In the genomic region with DNA sequence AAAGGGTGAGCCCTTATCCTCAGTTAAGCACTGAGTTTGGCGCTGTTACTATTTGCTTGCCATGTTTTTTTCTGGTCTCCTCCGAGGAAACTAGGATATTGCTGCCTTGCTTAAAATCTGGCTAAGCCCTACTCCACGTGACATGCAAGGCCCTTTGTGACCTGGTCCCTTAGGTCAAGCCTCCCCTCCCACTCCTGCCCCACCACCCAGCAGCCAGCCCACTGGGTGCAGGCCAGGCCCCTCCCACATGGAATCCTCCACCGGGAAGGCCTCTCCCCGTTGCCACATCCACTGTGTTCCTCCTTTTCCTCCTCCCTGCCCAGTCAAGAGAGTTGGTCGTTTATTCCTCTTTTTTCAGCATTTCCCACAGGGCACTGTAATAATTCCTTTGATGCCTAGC, we compare ENCODE assay signal across 35 cellular contexts. TPM values are rescaled to one million over a fixed set of nuclear protein-coding genes. Genes with fewer than 3 reads are reported as not detected.
A peak's percentile ranks its signal among the peaks of the same experiment; 100 is the strongest.
DNase-seq lines count a peak whose midpoint lies in the region; ATAC-seq, FAIRE-seq and TF ChIP-seq lines count a peak whose summit lies in the region.
"Had no signal": no experiment of that assay in that cellular context is flagged by ENCODE, and none has a peak within 500 bp of the region (broad histone marks: within the 10 kb centered on the region; RNA-seq: fewer than 3 reads in every experiment).

No MANE protein-coding gene starts in this region.

- POLR2A ChIA-PET in GM12878 (lab: Charles Lee) (interaction anchor here (0.6 to 1.2 kb wide), 3 partner anchors 18 to 112 kb away, joined by 3 to 4 read pairs (median 3); a partner anchor contains a TSS), MCF 10A (lab: Yijun Ruan, JAX) (interaction anchor here (0.6 to 3.0 kb wide), 5 partner anchors 15 to 103 kb away, joined by 3 to 11 read pairs (median 4); a partner anchor contains a TSS)

- no peaks in the 10 kb centered on the region for H4K20me1 ChIP-seq in GM12878 (ENCODE audit: control insufficient read depth, insufficient read depth)

- SMC1A ChIA-PET in GM12878 (lab: Charles Lee; ENCODE audit: uncharacterized antibody, unreplicated experiment), result interaction anchor here (0.9 kb wide), 1 partner anchor 103 kb away, joined by 3 read pairs; no protein-coding TSS in a partner anchor

- no peak overlapping the region for H2AFZ ChIP-seq in GM12878 (ENCODE audit: control insufficient read depth, low read depth, low read length)

- WGBS in GM12878 (ENCODE audit: insufficient coverage, insufficient replicate concordance, low lambda C conversion rate, missing lambda C conversion rate), result 70% methylated on average over 6 of the region's 6 CpGs
- WGBS in right cardiac atrium, result 45% methylated on average over 6 of the region's 6 CpGs
- WGBS in psoas muscle, 3 donors, result 22 to 28% (median 24%) methylated on average over 6 of the region's 6 CpGs

- TF ChIP-seq CTCF in D721Med (IDR thresholded peaks at IDR 0.05; ENCODE audit: insufficient read depth, missing control alignments), result no peak
- no peak for TF ChIP-seq CTCF in GM12878 (IDR thresholded peaks at IDR 0.05 in 2 of 3, conservative IDR thresholded peaks at IDR 0.05 in 1 of 3; ENCODE audit: control insufficient read depth in 2 of 3, extremely low read depth in 1 of 3, insufficient read depth in 1 of 3, low read depth in 3 of 3, low read length in 3 of 3)
- TF ChIP-seq CTCF in psoas muscle (IDR thresholded peaks at IDR 0.05), result no peak
- no peak for TF ChIP-seq CTCF in MCF 10A (IDR thresholded peaks at IDR 0.05; ENCODE audit: unreplicated experiment)

- no peaks in the 10 kb centered on the region for H3K9me3 Mint-ChIP-seq in MCF 10A (ENCODE audit: unreplicated experiment)
- H3K9me3 Mint-ChIP-seq: activated naive CD4-positive, alpha-beta T cell treated with anti-CD3 and anti-CD28 coated beads, Interleukin-2, amount 10 ng/mL, durations not matched to agents 7 days and 5 days; activated T-cell treated with anti-CD3 and anti-CD28 coated beads, Interleukin-2, amount 50 U/mL, for 4 hours; natural killer cell treated with Interleukin-12 subunit alpha and Interleukin-12 subunit beta and Interleukin-15 and Interleukin-18, amount 100 ng/mL, for 72 hours had no signal

- in situ Hi-C loops in GM12878 (cut with MboI), result no loop called here

- H3K36me3 ChIP-seq in GM12878 (ENCODE audit: control insufficient read depth in 2 of 2, insufficient read depth in 2 of 2, low read length in 1 of 2), result peaks cover 33 to 43% of the 10 kb centered on the region in 2 experiments
- peaks cover 20 to 68% of the 10 kb centered on the region in 2 donors for H3K36me3 ChIP-seq in psoas muscle (ENCODE audit: insufficient read depth in 1 of 2, low read depth in 1 of 2)

- H3K27ac ChIP-seq in GM12878 (ENCODE audit: control insufficient read depth, insufficient read depth) (no peak overlapping the region), right cardiac atrium (ENCODE audit: low read length) (peak overlapping the region; percentile 7), psoas muscle (no peak overlapping the region)
- H3K27ac ChIP-seq: ascending aorta, BLaER1, HL-60, upper lobe of left lung had no signal

- no peak overlapping the region for H3K4me3 Mint-ChIP-seq in MCF 10A (ENCODE audit: unreplicated experiment)
- H3K4me3 Mint-ChIP-seq: activated naive CD4-positive, alpha-beta T cell treated with anti-CD3 and anti-CD28 coated beads, Interleukin-2, amount 10 ng/mL, durations not matched to agents 7 days and 5 days; activated T-cell treated with anti-CD3 and anti-CD28 coated beads, Interleukin-2, amount 50 U/mL, for 4 hours; natural killer cell treated with Interleukin-12 subunit alpha and Interleukin-12 subunit beta and Interleukin-15 and Interleukin-18, amount 100 ng/mL, for 72 hours had no signal

- peaks cover 13% of the 10 kb centered on the region for H3K4me1 Mint-ChIP-seq in MCF 10A (ENCODE audit: insufficient read depth, unreplicated experiment)
- H3K4me1 Mint-ChIP-seq: activated naive CD4-positive, alpha-beta T cell treated with anti-CD3 and anti-CD28 coated beads, Interleukin-2, amount 10 ng/mL, durations not matched to agents 7 days and 5 days had no signal

- no peak for TF ChIP-seq EP300 in GM12878 (IDR thresholded peaks at IDR 0.05; ENCODE audit: borderline replicate concordance in 1 of 2, control insufficient read depth in 1 of 2, low read depth in 2 of 2, low read length in 2 of 2)

- no peaks in the 10 kb centered on the region for H3K79me2 ChIP-seq in GM12878 (ENCODE audit: control insufficient read depth, insufficient read depth, low read length)

- no peak for ATAC-seq in GM12878
- ATAC-seq in right cardiac atrium, result peak; percentile 63 to 77
- ATAC-seq in psoas muscle, result peak; percentile 32 to 66 (median 54)
- no peak for ATAC-seq in HG02938 (IDR thresholded peaks at IDR 0.05; ENCODE audit: unreplicated experiment)
- ATAC-seq: activated T-cell treated with anti-CD3 and anti-CD28 coated beads, Interleukin-2, amount 50 U/mL, for 4 hours; HCT116; left colon; natural killer cell treated with Interleukin-12 subunit alpha and Interleukin-12 subunit beta and Interleukin-15 and Interleukin-18, amount 100 ng/mL, for 72 hours had no signal

- H3K4me2 ChIP-seq in GM12878 (ENCODE audit: control insufficient read depth, insufficient read depth), result no peak overlapping the region
- H3K4me2 ChIP-seq: BLaER1 had no signal

- intact Hi-C loops in GM12878 (cut with micrococcal nuclease; ENCODE audit: unreplicated experiment), result no loop called here
- intact Hi-C loops in right cardiac atrium (cut with DNase I), result no loop called here
- intact Hi-C loops in psoas muscle (cut with DNase I), result no loop called here
- intact Hi-C loops in MCF 10A (cut with micrococcal nuclease), result no loop called here

- H3K4me3 ChIP-seq in GM12878, result no peak overlapping the region
- H3K4me3 ChIP-seq in right cardiac atrium (ENCODE audit: low read length), result no peak overlapping the region
- H3K4me3 ChIP-seq in psoas muscle, result no peak overlapping the region
- H3K4me3 ChIP-seq: ascending aorta, BLaER1, upper lobe of left lung had no signal

- peak; percentile 4 for DNase-seq in D721Med (ENCODE audit: insufficient read length, low spot score)
- DNase-seq in GM12878 (ENCODE audit: low read depth, low spot score), result no peak
- peak; percentile 76 to 90 (median 84) for DNase-seq in right cardiac atrium
- DNase-seq in psoas muscle, result peak; percentile 66 to 85
- DNase-seq in NCI-H2081 treated with DMSO at 0.1 percent for 48 hours (lab: John Stamatoyannopoulos, UW), result no peak
- DNase-seq in MCF 10A (ENCODE audit: unreplicated experiment), result no peak
- DNase-seq in urothelium cell line (ENCODE audit: low spot score), result no peak
- DNase-seq: activated CD4-positive, alpha-beta T cell treated with anti-CD3 and anti-CD28 coated beads for 1 hour; activated naive CD4-positive, alpha-beta T cell treated with anti-CD3 and anti-CD28 coated beads, Interleukin-2, amount 10 ng/mL, durations not matched to agents 7 days and 5 days; activated T-cell treated with anti-CD3 and anti-CD28 coated beads, Interleukin-2, amount 50 U/mL, for 4 hours; Caco-2; central memory CD4-positive, alpha-beta T cell; DND-41; head of caudate nucleus; Kasumi-1; left colon; NCI-H2171 treated with DMSO at 0.1 percent for 48 hours; NCI-H524 treated with DMSO at 0.1 percent for 48 hours; stimulated activated CD4-positive, alpha-beta T cell treated with anti-CD3 and anti-CD28 coated beads, Interleukin-1b, Interleukin-23, amount 100 ng/mL, for 48 hours; T-helper 1 cell; upper lobe of left lung had no signal

- no peaks in the 10 kb centered on the region for H3K27me3 Mint-ChIP-seq in MCF 10A (ENCODE audit: insufficient read depth, unreplicated experiment)
- H3K27me3 Mint-ChIP-seq: activated naive CD4-positive, alpha-beta T cell treated with anti-CD3 and anti-CD28 coated beads, Interleukin-2, amount 10 ng/mL, durations not matched to agents 7 days and 5 days; natural killer cell treated with Interleukin-12 subunit alpha and Interleukin-12 subunit beta and Interleukin-15 and Interleukin-18, amount 100 ng/mL, for 72 hours had no signal

- H3K27me3 ChIP-seq in GM12878 (replicated peaks in 1 of 2; ENCODE audit: control insufficient read depth in 2 of 2, insufficient read depth in 2 of 2, low read length in 1 of 2) (no peaks in the 10 kb centered on the region), right cardiac atrium (ENCODE audit: control insufficient read depth, insufficient read depth) (no peaks in the 10 kb centered on the region), psoas muscle (ENCODE audit: insufficient read depth in 3 of 3, low read length in 2 of 3) (no peaks in the 10 kb centered on the region)
- H3K27me3 ChIP-seq: ascending aorta, BLaER1, upper lobe of left lung had no signal

- 0 out of 2 replicates have a peak, but pooled peaks have one; percentile 17 for TF ChIP-seq POLR2A in GM12878 (IDR thresholded peaks at IDR 0.05; ENCODE audit: low read depth, low read length)

- H3K4me1 ChIP-seq in GM12878 (ENCODE audit: control insufficient read depth, insufficient read depth, low read length) (no peaks in the 10 kb centered on the region), right cardiac atrium (ENCODE audit: control insufficient read depth, insufficient read depth, low read length) (peaks cover 3% of the 10 kb centered on the region), psoas muscle (peaks cover 4% of the 10 kb centered on the region)
- H3K4me1 ChIP-seq: ascending aorta, BLaER1, Caco-2 had no signal

- FAIRE-seq in D721Med (lab: Jason Lieb, UNC), result no peak
- FAIRE-seq in GM12878 (lab: Jason Lieb, UNC), result no peak
- no peak for FAIRE-seq in urothelium cell line (lab: Jason Lieb, UNC)
- FAIRE-seq: GM12892, RCC 7860, TTC549 had no signal

- H3K27ac Mint-ChIP-seq in MCF 10A (ENCODE audit: low read depth, unreplicated experiment), result no peak overlapping the region
- H3K27ac Mint-ChIP-seq: activated naive CD4-positive, alpha-beta T cell treated with anti-CD3 and anti-CD28 coated beads, Interleukin-2, amount 10 ng/mL, durations not matched to agents 7 days and 5 days; natural killer cell treated with Interleukin-12 subunit alpha and Interleukin-12 subunit beta and Interleukin-15 and Interleukin-18, amount 100 ng/mL, for 72 hours had no signal

- CTCF ChIA-PET in GM12878 (lab: Yijun Ruan, JAX) (interaction anchor here (0.6 to 1.6 kb wide), 4 partner anchors 10 to 79 kb away, joined by 3 to 7 read pairs (median 4); no protein-coding TSS in a partner anchor), MCF 10A (lab: Yijun Ruan, JAX) (interaction anchor here (1.0 to 1.5 kb wide), 3 partner anchors 16 to 154 kb away, joined by 3 to 5 read pairs (median 3); no protein-coding TSS in a partner anchor)

- BruUV-seq in GM12878 (replicated peaks; lab: Mats Ljungman, UMichigan), result no TSS peak
- BruUV-seq in MCF 10A (replicated peaks; lab: Mats Ljungman, UMichigan), result no TSS peak

- no peak for TF ChIP-seq RAD21 in GM12878 (IDR thresholded peaks at IDR 0.05; ENCODE audit: insufficient read depth, low read depth, low read length)

- RAD21 ChIA-PET in GM12878 (lab: Charles Lee; ENCODE audit: unreplicated experiment), result no interaction called here

- H3K9me3 ChIP-seq in GM12878 (replicated peaks; ENCODE audit: control insufficient read depth, insufficient read depth, low read length) (no peaks in the 10 kb centered on the region), right cardiac atrium (ENCODE audit: control insufficient read depth, low read length) (no peaks in the 10 kb centered on the region), psoas muscle (no peaks in the 10 kb centered on the region)
- H3K9me3 ChIP-seq: ascending aorta, BLaER1, Caco-2, upper lobe of left lung had no signal

- no peak overlapping the region for H3K9ac ChIP-seq in GM12878 (ENCODE audit: control insufficient read depth, insufficient read depth, low read length)
- H3K9ac ChIP-seq: BLaER1 had no signal

- H3K36me3 Mint-ChIP-seq in MCF 10A (ENCODE audit: insufficient read depth, unreplicated experiment), result peaks cover 52% of the 10 kb centered on the region

RNA-seq across cellular contexts. Expression of a gene that starts 16.2 kb away (rescaled TPM):
- total RNA-seq in GM12878 (2013; cell fraction: nucleolus; rRNA removed), result 59.9 and 66.8 TPM in 2 replicates
- 132 and 150 TPM in 2 replicates for total RNA-seq in GM12878 (2014; rRNA removed)
- total RNA-seq in GM12878 (2014; rRNA removed; fragmentation: Illumina TruSeq; extraction: Trizol), result 65.8 and 70.3 TPM in 2 replicates
- 150 and 151 TPM in 2 replicates for total RNA-seq in GM12878 (2021)
- polyA plus RNA-seq in GM12878 (2011; ENCODE audit: low read depth), result 53.3 TPM
- polyA plus RNA-seq in GM12878 (2011; rRNA removed), result 35.1 and 79.4 TPM in 2 replicates
- polyA plus RNA-seq in GM12878 (2011; cell fraction: cytosol; rRNA removed), result 104 and 113 TPM in 2 replicates
- polyA plus RNA-seq in GM12878 (2011; cell fraction: nucleus; rRNA removed), result 99.4 and 118 TPM in 2 replicates
- polyA plus RNA-seq in GM12878 (2012), result 81.3 and 91.1 TPM in 2 replicates
- polyA plus RNA-seq in GM12878 (2014; fragmentation: Illumina TruSeq; extraction: Trizol), result 78.8 and 121 TPM in 2 replicates
- 1 to 10 TPM; 2.2 to 2.6 TPM for polyA plus RNA-seq in GM12878 (2014; fragmentation: Nextera tagmentation; extraction: Ambion mirVana)
- 138 and 155 TPM in 2 replicates for polyA plus RNA-seq in GM12878 (2014; rRNA removed)
- 100 to 1,000 TPM; 182 to 192 TPM for polyA plus RNA-seq in GM12878 (2016; fragmentation: Nextera tagmentation; extraction: Ambion mirVana)
- 83.5 and 88.8 TPM in 2 replicates for polyA minus RNA-seq in GM12878 (2011; rRNA and poly(A)+ RNA removed)
- polyA minus RNA-seq in GM12878 (2011; cell fraction: cytosol; rRNA and poly(A)+ RNA removed), result 33.7 and 39.4 TPM in 2 replicates
- 21.6 and 30.6 TPM in 2 replicates for polyA minus RNA-seq in GM12878 (2011; cell fraction: nucleus; rRNA and poly(A)+ RNA removed)
- total RNA-seq in right cardiac atrium, result 10 to 100 TPM; 80.0 to 83.1 (median 81.1) TPM
- 85.8 TPM for polyA plus RNA-seq in right cardiac atrium
- total RNA-seq in psoas muscle, result 100 to 1,000 TPM; 137 to 253 (median 220) TPM
- polyA plus RNA-seq in psoas muscle, result 100 to 1,000 TPM; 168 to 392 (median 234) TPM
- total RNA-seq in MCF 10A (2022), result 74.2 and 95.3 TPM in 2 replicates

RNA-seq across cellular contexts. Expression of a gene that starts 18.5 kb away (rescaled TPM):
- not detected in 2 replicates for total RNA-seq in GM12878 (2013; cell fraction: nucleolus; rRNA removed)
- total RNA-seq in GM12878 (2014; rRNA removed) (0.16 TPM in 1 of 2 replicates, not detected in the other), GM12878 (2014; rRNA removed; fragmentation: Illumina TruSeq; extraction: Trizol) (0.09 TPM in 1 of 2 replicates, not detected in the other), GM12878 (2021) (0.28 TPM in 1 of 2 replicates, not detected in the other), right cardiac atrium (under 1 TPM in 2 of 4 donors, not detected in 2; 0.40 to 0.58 TPM), psoas muscle (10 to 100 TPM in 2 of 4 donors, under 1 TPM in 2; 0.30 to 39.8 (median 19.4) TPM), MCF 10A (2022) (9.6 and 17.1 TPM in 2 replicates)
- polyA plus RNA-seq in GM12878 (2011; ENCODE audit: low read depth), result not detected
- polyA plus RNA-seq in GM12878 (2011; rRNA removed) (not detected in 2 replicates), GM12878 (2014; fragmentation: Illumina TruSeq; extraction: Trizol) (0.10 TPM in 1 of 2 replicates, not detected in the other), GM12878 (2014; fragmentation: Nextera tagmentation; extraction: Ambion mirVana) (under 1 TPM in 1 of 2 experiments, not detected in 1; 0.09 TPM), GM12878 (2014; rRNA removed) (0.23 and 0.36 TPM in 2 replicates), GM12878 (2016; fragmentation: Nextera tagmentation; extraction: Ambion mirVana) (under 1 TPM in 1 of 2 experiments, not detected in 1; 0.12 TPM), right cardiac atrium (0.97 TPM), psoas muscle (10 to 100 TPM in 1 of 3 donors, 1 to 10 TPM in 2; 3.4 to 46.2 (median 3.9) TPM)
- 0.06 and 0.13 TPM in 2 replicates for polyA plus RNA-seq in GM12878 (2011; cell fraction: cytosol; rRNA removed)
- 0.24 and 0.37 TPM in 2 replicates for polyA plus RNA-seq in GM12878 (2011; cell fraction: nucleus; rRNA removed)
- polyA plus RNA-seq in GM12878 (2012), result 0.15 and 0.22 TPM in 2 replicates
- not detected in 2 replicates for polyA minus RNA-seq in GM12878 (2011; rRNA and poly(A)+ RNA removed)
- not detected in 2 replicates for polyA minus RNA-seq in GM12878 (2011; cell fraction: cytosol; rRNA and poly(A)+ RNA removed)
- not detected in 2 replicates for polyA minus RNA-seq in GM12878 (2011; cell fraction: nucleus; rRNA and poly(A)+ RNA removed)
- total RNA-seq: activated T-cell treated with anti-CD3 and anti-CD28 coated beads, Interleukin-2, amount 50 U/mL, for 4 hours; Caco-2; mononuclear cell; SK-MEL-5; subcutaneous adipose tissue had no signal

RNA-seq across cellular contexts. Expression of a gene that starts 34.0 kb away (rescaled TPM):
- total RNA-seq in GM12878 (2013; cell fraction: nucleolus; rRNA removed), result not detected in 2 replicates
- total RNA-seq in GM12878 (2014; rRNA removed) (not detected in 2 replicates), GM12878 (2014; rRNA removed; fragmentation: Illumina TruSeq; extraction: Trizol) (not detected in 2 replicates), GM12878 (2021) (not detected in 2 replicates), right cardiac atrium (under 1 TPM in 3 of 4 donors, not detected in 1; 0.29 to 0.97 (median 0.53) TPM), psoas muscle (under 1 TPM in 2 of 4 donors, not detected in 2; 0.24 to 0.32 TPM), MCF 10A (2022) (0.61 and 0.77 TPM in 2 replicates)
- polyA plus RNA-seq in GM12878 (2011; ENCODE audit: low read depth), result not detected
- polyA plus RNA-seq in GM12878 (2011; rRNA removed) (0.11 and 0.33 TPM in 2 replicates), GM12878 (2014; fragmentation: Illumina TruSeq; extraction: Trizol) (not detected in 2 replicates), GM12878 (2014; fragmentation: Nextera tagmentation; extraction: Ambion mirVana) (under 1 TPM in 1 of 2 experiments, not detected in 1; 0.04 TPM), GM12878 (2014; rRNA removed) (not detected in 2 replicates), GM12878 (2016; fragmentation: Nextera tagmentation; extraction: Ambion mirVana) (not detected), right cardiac atrium (not detected), psoas muscle (under 1 TPM in 2 of 3 donors, not detected in 1; 0.03 to 0.06 TPM)
- polyA plus RNA-seq in GM12878 (2011; cell fraction: cytosol; rRNA removed), result 0.16 and 0.22 TPM in 2 replicates
- polyA plus RNA-seq in GM12878 (2011; cell fraction: nucleus; rRNA removed), result 0.09 and 0.13 TPM in 2 replicates
- polyA plus RNA-seq in GM12878 (2012), result 0.07 TPM in 1 of 2 replicates, not detected in the other
- 0.46 TPM in 1 of 2 replicates, not detected in the other for polyA minus RNA-seq in GM12878 (2011; rRNA and poly(A)+ RNA removed)
- not detected in 2 replicates for polyA minus RNA-seq in GM12878 (2011; cell fraction: cytosol; rRNA and poly(A)+ RNA removed)
- polyA minus RNA-seq in GM12878 (2011; cell fraction: nucleus; rRNA and poly(A)+ RNA removed), result not detected in 2 replicates
- total RNA-seq: ascending aorta, Caco-2, dermis microvascular lymphatic vessel endothelial cell, SK-MEL-5, skeletal muscle tissue had no signal

RNA-seq across cellular contexts. Expression of a gene that starts 57.4 kb away (rescaled TPM):
- 191 and 225 TPM in 2 replicates for total RNA-seq in GM12878 (2013; cell fraction: nucleolus; rRNA removed)
- total RNA-seq in GM12878 (2014; rRNA removed) (33.5 and 40.6 TPM in 2 replicates), GM12878 (2014; rRNA removed; fragmentation: Illumina TruSeq; extraction: Trizol) (32.8 and 35.3 TPM in 2 replicates), GM12878 (2021) (74.1 and 84.7 TPM in 2 replicates), right cardiac atrium (10 to 100 TPM; 54.3 to 60.5 (median 54.7) TPM), psoas muscle (100 to 1,000 TPM in 2 of 4 donors, 10 to 100 TPM in 2; 56.3 to 120 (median 87.9) TPM), MCF 10A (2022) (66.6 and 88.5 TPM in 2 replicates)
- 47.6 TPM for polyA plus RNA-seq in GM12878 (2011; ENCODE audit: low read depth)
- polyA plus RNA-seq in GM12878 (2011; rRNA removed) (31.1 and 74.8 TPM in 2 replicates), GM12878 (2014; fragmentation: Illumina TruSeq; extraction: Trizol) (77.0 and 85.1 TPM in 2 replicates), GM12878 (2014; fragmentation: Nextera tagmentation; extraction: Ambion mirVana) (10 to 100 TPM in 1 of 2 experiments, 1 to 10 TPM in 1; 5.4 to 10.3 TPM), GM12878 (2014; rRNA removed) (58.6 and 75.5 TPM in 2 replicates), GM12878 (2016; fragmentation: Nextera tagmentation; extraction: Ambion mirVana) (10 to 100 TPM; 89.9 to 97.4 TPM), right cardiac atrium (45.1 TPM), psoas muscle (100 to 1,000 TPM in 1 of 3 donors, 10 to 100 TPM in 2; 51.1 to 115 (median 55.9) TPM)
- 78.2 and 80.7 TPM in 2 replicates for polyA plus RNA-seq in GM12878 (2011; cell fraction: cytosol; rRNA removed)
- 270 and 289 TPM in 2 replicates for polyA plus RNA-seq in GM12878 (2011; cell fraction: nucleus; rRNA removed)
- 54.5 and 59.0 TPM in 2 replicates for polyA plus RNA-seq in GM12878 (2012)
- 93.6 and 96.4 TPM in 2 replicates for polyA minus RNA-seq in GM12878 (2011; rRNA and poly(A)+ RNA removed)
- polyA minus RNA-seq in GM12878 (2011; cell fraction: cytosol; rRNA and poly(A)+ RNA removed), result 54.1 and 61.4 TPM in 2 replicates
- 104 and 143 TPM in 2 replicates for polyA minus RNA-seq in GM12878 (2011; cell fraction: nucleus; rRNA and poly(A)+ RNA removed)

Comparison
In these comparisons a context has a peak if more than half of its experiments do, and no peak if none do; other contexts are left out.
1. DNase-seq: peak in D721Med (single experiment), right cardiac atrium (3 of 3) and psoas muscle (2 of 2); none in GM12878 (single experiment), NCI-H2081 treated with DMSO at 0.1 percent for 48 hours (single experiment), MCF 10A (single experiment) and urothelium cell line (single experiment).
2. ATAC-seq: peak in right cardiac atrium (2 of 2) and psoas muscle (4 of 4); none in GM12878 (single experiment) and HG02938 (single experiment).